In the genomic region with DNA sequence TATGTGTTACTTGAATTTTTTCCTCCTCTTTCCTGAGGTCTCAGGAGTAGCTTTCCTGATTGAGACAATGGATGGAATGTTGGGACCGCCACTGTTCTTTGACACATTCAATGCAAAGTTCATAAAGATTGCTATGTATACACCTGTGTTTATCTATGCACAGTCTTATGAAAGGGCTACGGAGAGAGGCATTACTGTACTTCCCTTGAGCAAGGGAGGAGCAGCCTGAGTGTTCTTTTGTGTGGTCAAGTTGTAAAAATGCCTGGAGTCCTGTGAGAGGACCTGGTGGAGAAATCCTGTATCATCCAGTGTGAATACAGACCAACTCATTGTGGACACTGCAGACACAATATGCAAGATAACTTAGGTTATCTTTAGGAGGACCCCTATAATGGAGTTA, we compare ENCODE assay signal across 1 cellular context.
TF ChIP-seq lines count a peak whose summit lies in the region.

No MANE protein-coding gene starts in this region.

TF ChIP-seq in HepG2, 621 proteins besides CTCF, POLR2A, EP300 and RAD21 (continued from another document):
- TF ChIP-seq, protein P1, sequence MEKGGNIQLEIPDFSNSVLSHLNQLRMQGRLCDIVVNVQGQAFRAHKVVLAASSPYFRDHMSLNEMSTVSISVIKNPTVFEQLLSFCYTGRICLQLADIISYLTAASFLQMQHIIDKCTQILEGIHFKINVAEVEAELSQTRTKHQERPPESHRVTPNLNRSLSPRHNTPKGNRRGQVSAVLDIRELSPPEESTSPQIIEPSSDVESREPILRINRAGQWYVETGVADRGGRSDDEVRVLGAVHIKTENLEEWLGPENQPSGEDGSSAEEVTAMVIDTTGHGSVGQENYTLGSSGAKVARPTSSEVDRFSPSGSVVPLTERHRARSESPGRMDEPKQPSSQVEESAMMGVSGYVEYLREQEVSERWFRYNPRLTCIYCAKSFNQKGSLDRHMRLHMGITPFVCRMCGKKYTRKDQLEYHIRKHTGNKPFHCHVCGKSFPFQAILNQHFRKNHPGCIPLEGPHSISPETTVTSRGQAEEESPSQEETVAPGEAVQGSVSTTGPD (CRISPR knock-in tag; IDR thresholded peaks at IDR 0.05) = no peak
- TF ChIP-seq FOXA1 (IDR thresholded peaks at IDR 0.05) (no peak), FOXA1 (CRISPR knock-in tag; IDR thresholded peaks at IDR 0.05) (peak; percentile 87), TSC22D2 (CRISPR knock-in tag; IDR thresholded peaks at IDR 0.05; ENCODE audit: borderline replicate concordance) (no peak), GATAD1 (CRISPR knock-in tag; IDR thresholded peaks at IDR 0.05) (0 out of 2 replicates have a peak, but pooled peaks have one; percentile 14), HNF4A (CRISPR knock-in tag; IDR thresholded peaks at IDR 0.05) (peak; percentile 66), ZNF776 (CRISPR knock-in tag; IDR thresholded peaks at IDR 0.05) (no peak), RARA (CRISPR knock-in tag; IDR thresholded peaks at IDR 0.05) (no peak), SSRP1 (CRISPR knock-in tag; IDR thresholded peaks at IDR 0.05) (no peak), CCDC6 (CRISPR knock-in tag; IDR thresholded peaks at IDR 0.05) (no peak), KMT2A (CRISPR knock-in tag; IDR thresholded peaks at IDR 0.05) (no peak; the same call in 1 of the 2 replicates), ZSCAN25 (CRISPR knock-in tag; IDR thresholded peaks at IDR 0.05) (no peak), ZNF383 (CRISPR knock-in tag; IDR thresholded peaks at IDR 0.05; ENCODE audit: borderline replicate concordance) (no peak), ZNF781 (CRISPR knock-in tag; IDR thresholded peaks at IDR 0.05; ENCODE audit: borderline replicate concordance, not compliant biosample characterization) (no peak), FOXA3 (CRISPR knock-in tag; IDR thresholded peaks at IDR 0.05) (peak; percentile 74), FOXP4 (CRISPR knock-in tag; IDR thresholded peaks at IDR 0.05) (peak; percentile 50), NCOA2 (CRISPR knock-in tag; IDR thresholded peaks at IDR 0.05) (peak; percentile 63), CREM (IDR thresholded peaks at IDR 0.05) (peak; percentile 44; the same call in 1 of the 2 replicates), CREM (CRISPR knock-in tag; IDR thresholded peaks at IDR 0.05) (no peak), SIX4 (CRISPR knock-in tag; IDR thresholded peaks at IDR 0.05) (no peak), ADNP (CRISPR knock-in tag; IDR thresholded peaks at IDR 0.05) (no peak), ZSCAN29 (CRISPR knock-in tag; conservative IDR thresholded peaks at IDR 0.05) (no peak), TBL1XR1 (IDR thresholded peaks at IDR 0.05; ENCODE audit: borderline replicate concordance, low read length, partially characterized antibody) (no peak), AGO1 (IDR thresholded peaks at IDR 0.05; ENCODE audit: low read depth, low read length, poor library complexity, severe bottlenecking) (no peak), HDAC6 (IDR thresholded peaks at IDR 0.05; ENCODE audit: low read depth, low read length) (no peak), ZNF784 (CRISPR knock-in tag; IDR thresholded peaks at IDR 0.05; ENCODE audit: borderline replicate concordance) (no peak), TCF12 (IDR thresholded peaks at IDR 0.05) (no peak), TCF12 (CRISPR knock-in tag; IDR thresholded peaks at IDR 0.05) (no peak), SNAI1 (CRISPR knock-in tag; IDR thresholded peaks at IDR 0.05; ENCODE audit: borderline replicate concordance) (no peak), MED1 (CRISPR knock-in tag; IDR thresholded peaks at IDR 0.05) (0 out of 2 replicates have a peak, but pooled peaks have one; percentile 19), KMT2B (CRISPR knock-in tag; IDR thresholded peaks at IDR 0.05) (no peak), HNF4G (IDR thresholded peaks at IDR 0.05; ENCODE audit: borderline replicate concordance, low read depth, low read length) (peak; percentile 34; the same call in 1 of the 2 replicates), HNF4G (CRISPR knock-in tag; IDR thresholded peaks at IDR 0.05; ENCODE audit: borderline replicate concordance, low read depth) (no peak), ZNF138 (CRISPR knock-in tag; IDR thresholded peaks at IDR 0.05; ENCODE audit: low read depth) (no peak), RELA (CRISPR knock-in tag; IDR thresholded peaks at IDR 0.05) (no peak), U2AF1 (optimal IDR thresholded peaks at IDR 0.05; ENCODE audit: low read depth, low read length) (no peak)
- TF ChIP-seq, protein P2, sequence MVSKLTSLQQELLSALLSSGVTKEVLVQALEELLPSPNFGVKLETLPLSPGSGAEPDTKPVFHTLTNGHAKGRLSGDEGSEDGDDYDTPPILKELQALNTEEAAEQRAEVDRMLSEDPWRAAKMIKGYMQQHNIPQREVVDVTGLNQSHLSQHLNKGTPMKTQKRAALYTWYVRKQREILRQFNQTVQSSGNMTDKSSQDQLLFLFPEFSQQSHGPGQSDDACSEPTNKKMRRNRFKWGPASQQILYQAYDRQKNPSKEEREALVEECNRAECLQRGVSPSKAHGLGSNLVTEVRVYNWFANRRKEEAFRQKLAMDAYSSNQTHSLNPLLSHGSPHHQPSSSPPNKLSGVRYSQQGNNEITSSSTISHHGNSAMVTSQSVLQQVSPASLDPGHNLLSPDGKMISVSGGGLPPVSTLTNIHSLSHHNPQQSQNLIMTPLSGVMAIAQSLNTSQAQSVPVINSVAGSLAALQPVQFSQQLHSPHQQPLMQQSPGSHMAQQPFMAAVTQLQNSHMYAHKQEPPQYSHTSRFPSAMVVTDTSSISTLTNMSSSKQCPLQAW (CRISPR knock-in tag; IDR thresholded peaks at IDR 0.05) = no peak
- TF ChIP-seq, protein P3, sequence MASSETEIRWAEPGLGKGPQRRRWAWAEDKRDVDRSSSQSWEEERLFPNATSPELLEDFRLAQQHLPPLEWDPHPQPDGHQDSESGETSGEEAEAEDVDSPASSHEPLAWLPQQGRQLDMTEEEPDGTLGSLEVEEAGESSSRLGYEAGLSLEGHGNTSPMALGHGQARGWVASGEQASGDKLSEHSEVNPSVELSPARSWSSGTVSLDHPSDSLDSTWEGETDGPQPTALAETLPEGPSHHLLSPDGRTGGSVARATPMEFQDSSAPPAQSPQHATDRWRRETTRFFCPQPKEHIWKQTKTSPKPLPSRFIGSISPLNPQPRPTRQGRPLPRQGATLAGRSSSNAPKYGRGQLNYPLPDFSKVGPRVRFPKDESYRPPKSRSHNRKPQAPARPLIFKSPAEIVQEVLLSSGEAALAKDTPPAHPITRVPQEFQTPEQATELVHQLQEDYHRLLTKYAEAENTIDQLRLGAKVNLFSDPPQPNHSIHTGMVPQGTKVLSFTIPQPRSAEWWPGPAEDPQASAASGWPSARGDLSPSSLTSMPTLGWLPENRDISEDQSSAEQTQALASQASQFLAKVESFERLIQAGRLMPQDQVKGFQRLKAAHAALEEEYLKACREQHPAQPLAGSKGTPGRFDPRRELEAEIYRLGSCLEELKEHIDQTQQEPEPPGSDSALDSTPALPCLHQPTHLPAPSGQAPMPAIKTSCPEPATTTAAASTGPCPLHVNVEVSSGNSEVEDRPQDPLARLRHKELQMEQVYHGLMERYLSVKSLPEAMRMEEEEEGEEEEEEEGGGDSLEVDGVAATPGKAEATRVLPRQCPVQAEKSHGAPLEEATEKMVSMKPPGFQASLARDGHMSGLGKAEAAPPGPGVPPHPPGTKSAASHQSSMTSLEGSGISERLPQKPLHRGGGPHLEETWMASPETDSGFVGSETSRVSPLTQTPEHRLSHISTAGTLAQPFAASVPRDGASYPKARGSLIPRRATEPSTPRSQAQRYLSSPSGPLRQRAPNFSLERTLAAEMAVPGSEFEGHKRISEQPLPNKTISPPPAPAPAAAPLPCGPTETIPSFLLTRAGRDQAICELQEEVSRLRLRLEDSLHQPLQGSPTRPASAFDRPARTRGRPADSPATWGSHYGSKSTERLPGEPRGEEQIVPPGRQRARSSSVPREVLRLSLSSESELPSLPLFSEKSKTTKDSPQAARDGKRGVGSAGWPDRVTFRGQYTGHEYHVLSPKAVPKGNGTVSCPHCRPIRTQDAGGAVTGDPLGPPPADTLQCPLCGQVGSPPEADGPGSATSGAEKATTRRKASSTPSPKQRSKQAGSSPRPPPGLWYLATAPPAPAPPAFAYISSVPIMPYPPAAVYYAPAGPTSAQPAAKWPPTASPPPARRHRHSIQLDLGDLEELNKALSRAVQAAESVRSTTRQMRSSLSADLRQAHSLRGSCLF (CRISPR knock-in tag; IDR thresholded peaks at IDR 0.05; ENCODE audit: borderline replicate concordance) = no peak
- TF ChIP-seq, protein P4, sequence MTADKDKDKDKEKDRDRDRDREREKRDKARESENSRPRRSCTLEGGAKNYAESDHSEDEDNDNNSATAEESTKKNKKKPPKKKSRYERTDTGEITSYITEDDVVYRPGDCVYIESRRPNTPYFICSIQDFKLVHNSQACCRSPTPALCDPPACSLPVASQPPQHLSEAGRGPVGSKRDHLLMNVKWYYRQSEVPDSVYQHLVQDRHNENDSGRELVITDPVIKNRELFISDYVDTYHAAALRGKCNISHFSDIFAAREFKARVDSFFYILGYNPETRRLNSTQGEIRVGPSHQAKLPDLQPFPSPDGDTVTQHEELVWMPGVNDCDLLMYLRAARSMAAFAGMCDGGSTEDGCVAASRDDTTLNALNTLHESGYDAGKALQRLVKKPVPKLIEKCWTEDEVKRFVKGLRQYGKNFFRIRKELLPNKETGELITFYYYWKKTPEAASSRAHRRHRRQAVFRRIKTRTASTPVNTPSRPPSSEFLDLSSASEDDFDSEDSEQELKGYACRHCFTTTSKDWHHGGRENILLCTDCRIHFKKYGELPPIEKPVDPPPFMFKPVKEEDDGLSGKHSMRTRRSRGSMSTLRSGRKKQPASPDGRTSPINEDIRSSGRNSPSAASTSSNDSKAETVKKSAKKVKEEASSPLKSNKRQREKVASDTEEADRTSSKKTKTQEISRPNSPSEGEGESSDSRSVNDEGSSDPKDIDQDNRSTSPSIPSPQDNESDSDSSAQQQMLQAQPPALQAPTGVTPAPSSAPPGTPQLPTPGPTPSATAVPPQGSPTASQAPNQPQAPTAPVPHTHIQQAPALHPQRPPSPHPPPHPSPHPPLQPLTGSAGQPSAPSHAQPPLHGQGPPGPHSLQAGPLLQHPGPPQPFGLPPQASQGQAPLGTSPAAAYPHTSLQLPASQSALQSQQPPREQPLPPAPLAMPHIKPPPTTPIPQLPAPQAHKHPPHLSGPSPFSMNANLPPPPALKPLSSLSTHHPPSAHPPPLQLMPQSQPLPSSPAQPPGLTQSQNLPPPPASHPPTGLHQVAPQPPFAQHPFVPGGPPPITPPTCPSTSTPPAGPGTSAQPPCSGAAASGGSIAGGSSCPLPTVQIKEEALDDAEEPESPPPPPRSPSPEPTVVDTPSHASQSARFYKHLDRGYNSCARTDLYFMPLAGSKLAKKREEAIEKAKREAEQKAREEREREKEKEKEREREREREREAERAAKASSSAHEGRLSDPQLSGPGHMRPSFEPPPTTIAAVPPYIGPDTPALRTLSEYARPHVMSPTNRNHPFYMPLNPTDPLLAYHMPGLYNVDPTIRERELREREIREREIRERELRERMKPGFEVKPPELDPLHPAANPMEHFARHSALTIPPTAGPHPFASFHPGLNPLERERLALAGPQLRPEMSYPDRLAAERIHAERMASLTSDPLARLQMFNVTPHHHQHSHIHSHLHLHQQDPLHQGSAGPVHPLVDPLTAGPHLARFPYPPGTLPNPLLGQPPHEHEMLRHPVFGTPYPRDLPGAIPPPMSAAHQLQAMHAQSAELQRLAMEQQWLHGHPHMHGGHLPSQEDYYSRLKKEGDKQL (CRISPR knock-in tag; IDR thresholded peaks at IDR 0.05; ENCODE audit: low read depth) = no peak
- TF ChIP-seq, protein P5, sequence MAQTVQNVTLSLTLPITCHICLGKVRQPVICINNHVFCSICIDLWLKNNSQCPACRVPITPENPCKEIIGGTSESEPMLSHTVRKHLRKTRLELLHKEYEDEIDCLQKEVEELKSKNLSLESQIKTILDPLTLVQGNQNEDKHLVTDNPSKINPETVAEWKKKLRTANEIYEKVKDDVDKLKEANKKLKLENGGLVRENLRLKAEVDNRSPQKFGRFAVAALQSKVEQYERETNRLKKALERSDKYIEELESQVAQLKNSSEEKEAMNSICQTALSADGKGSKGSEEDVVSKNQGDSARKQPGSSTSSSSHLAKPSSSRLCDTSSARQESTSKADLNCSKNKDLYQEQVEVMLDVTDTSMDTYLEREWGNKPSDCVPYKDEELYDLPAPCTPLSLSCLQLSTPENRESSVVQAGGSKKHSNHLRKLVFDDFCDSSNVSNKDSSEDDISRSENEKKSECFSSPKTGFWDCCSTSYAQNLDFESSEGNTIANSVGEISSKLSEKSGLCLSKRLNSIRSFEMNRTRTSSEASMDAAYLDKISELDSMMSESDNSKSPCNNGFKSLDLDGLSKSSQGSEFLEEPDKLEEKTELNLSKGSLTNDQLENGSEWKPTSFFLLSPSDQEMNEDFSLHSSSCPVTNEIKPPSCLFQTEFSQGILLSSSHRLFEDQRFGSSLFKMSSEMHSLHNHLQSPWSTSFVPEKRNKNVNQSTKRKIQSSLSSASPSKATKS (CRISPR knock-in tag; IDR thresholded peaks at IDR 0.05) = no peak
